1 cellular context compared by ENCODE assay signal in the genomic region with DNA sequence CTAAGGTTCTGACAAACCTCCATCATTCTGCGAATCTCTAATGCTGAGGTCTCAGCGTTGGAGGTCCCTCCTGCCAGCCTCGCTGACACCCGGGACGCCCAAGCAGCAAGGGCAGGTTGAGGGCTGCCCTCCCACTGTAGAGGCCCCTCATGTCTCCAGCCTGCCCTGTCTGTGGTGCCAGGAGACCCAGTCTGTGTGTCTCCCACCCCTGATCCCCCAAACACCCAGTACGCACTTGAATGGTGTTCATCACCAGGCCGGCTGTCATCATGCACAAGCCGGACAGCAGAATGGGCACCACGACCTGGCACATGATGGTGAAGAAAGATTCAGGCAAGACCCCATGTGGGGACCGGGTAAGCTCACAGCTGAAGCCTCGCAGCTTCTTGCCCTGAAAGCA.
TF ChIP-seq lines count a peak whose summit lies in the region.

No MANE protein-coding gene starts in this region.

TF ChIP-seq in HepG2, 621 proteins besides CTCF, POLR2A, EP300 and RAD21 (continued from another document):
- TF ChIP-seq, protein P1, sequence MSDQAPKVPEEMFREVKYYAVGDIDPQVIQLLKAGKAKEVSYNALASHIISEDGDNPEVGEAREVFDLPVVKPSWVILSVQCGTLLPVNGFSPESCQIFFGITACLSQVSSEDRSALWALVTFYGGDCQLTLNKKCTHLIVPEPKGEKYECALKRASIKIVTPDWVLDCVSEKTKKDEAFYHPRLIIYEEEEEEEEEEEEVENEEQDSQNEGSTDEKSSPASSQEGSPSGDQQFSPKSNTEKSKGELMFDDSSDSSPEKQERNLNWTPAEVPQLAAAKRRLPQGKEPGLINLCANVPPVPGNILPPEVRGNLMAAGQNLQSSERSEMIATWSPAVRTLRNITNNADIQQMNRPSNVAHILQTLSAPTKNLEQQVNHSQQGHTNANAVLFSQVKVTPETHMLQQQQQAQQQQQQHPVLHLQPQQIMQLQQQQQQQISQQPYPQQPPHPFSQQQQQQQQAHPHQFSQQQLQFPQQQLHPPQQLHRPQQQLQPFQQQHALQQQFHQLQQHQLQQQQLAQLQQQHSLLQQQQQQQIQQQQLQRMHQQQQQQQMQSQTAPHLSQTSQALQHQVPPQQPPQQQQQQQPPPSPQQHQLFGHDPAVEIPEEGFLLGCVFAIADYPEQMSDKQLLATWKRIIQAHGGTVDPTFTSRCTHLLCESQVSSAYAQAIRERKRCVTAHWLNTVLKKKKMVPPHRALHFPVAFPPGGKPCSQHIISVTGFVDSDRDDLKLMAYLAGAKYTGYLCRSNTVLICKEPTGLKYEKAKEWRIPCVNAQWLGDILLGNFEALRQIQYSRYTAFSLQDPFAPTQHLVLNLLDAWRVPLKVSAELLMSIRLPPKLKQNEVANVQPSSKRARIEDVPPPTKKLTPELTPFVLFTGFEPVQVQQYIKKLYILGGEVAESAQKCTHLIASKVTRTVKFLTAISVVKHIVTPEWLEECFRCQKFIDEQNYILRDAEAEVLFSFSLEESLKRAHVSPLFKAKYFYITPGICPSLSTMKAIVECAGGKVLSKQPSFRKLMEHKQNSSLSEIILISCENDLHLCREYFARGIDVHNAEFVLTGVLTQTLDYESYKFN (CRISPR knock-in tag; conservative IDR thresholded peaks at IDR 0.05): no peak
- TF ChIP-seq NONO (IDR thresholded peaks at IDR 0.05) (no peak), NONO (CRISPR knock-in tag; conservative IDR thresholded peaks at IDR 0.05) (no peak), ZHX2 (IDR thresholded peaks at IDR 0.05; ENCODE audit: low read depth) (no peak), ZHX2 (CRISPR knock-in tag; IDR thresholded peaks at IDR 0.05; ENCODE audit: borderline replicate concordance) (no peak), CBX2 (IDR thresholded peaks at IDR 0.05; ENCODE audit: low read depth, low read length) (no peak), CBX2 (CRISPR knock-in tag; IDR thresholded peaks at IDR 0.05; ENCODE audit: low read depth) (no peak)
- TF ChIP-seq, protein P2, sequence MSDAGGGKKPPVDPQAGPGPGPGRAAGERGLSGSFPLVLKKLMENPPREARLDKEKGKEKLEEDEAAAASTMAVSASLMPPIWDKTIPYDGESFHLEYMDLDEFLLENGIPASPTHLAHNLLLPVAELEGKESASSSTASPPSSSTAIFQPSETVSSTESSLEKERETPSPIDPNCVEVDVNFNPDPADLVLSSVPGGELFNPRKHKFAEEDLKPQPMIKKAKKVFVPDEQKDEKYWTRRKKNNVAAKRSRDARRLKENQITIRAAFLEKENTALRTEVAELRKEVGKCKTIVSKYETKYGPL (CRISPR knock-in tag; IDR thresholded peaks at IDR 0.05): no peak
